ENCODE assay signal across 8 cellular contexts in the genomic region with DNA sequence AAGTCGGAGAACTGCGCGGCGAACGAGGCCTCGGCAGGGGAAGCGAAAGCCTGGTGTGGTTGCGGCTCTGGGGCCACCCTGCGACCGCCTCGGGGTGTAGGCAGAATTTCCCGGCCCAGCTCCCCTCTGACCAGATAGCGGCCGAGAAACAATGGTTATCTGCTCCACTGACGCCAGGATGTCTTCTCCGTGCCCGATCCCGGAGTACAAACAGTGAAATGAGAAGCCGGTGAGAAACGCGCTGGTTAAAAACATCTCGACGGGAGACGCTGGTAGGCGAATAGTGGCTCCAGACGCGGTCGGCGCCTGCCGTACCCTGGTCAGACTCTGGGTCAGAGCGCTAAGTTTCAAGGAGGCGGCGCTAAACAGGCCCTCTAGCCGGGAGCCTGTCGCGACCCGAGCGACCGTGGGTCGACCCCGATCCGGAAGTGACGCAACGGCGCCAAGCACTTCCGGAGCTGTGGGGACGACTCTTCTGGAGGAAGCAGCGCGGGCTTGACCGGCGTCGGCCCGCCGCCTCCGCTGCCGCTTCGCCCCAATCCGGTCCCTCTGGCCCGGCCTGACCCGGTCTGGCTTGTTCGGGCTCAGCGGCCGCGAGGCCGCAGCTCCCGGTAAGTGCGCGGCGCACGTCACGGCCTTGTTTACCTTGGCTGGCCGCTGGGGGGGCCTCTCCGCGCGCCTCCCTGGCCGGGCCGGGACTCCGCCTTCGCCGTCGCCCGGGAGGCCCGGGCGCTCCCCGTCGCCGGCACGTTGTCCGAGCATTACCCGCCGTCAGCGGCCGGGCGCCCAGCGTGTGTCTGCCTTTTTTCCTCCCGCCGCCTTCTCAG. TPM values are rescaled to one million over a fixed set of nuclear protein-coding genes. Genes with fewer than 3 reads are reported as not detected.
A peak's percentile ranks its signal among the peaks of the same experiment; 100 is the strongest.
DNase-seq lines count a peak whose midpoint lies in the region; ATAC-seq and TF ChIP-seq lines count a peak whose summit lies in the region.

TSS of gene ARIH2 (plus strand) at position 455 of the 827 bp plus-strand sequence. CDS start 8,717 bp downstream, outside the sequence.

- H3K36me3 ChIP-seq in HUES64 (ENCODE audit: insufficient read depth, low read length) (peaks cover 21% of the 10 kb centered on the region), Panc1 (ENCODE audit: control insufficient read depth, insufficient read depth, low read length) (peaks cover 6% of the 10 kb centered on the region), esophagus muscularis mucosa (peaks cover under 1 to 21% (median 6%) of the 10 kb centered on the region in 4 donors)

- H3K27me3 ChIP-seq in HUES64 (ENCODE audit: insufficient read depth, low read length) (no peaks in the 10 kb centered on the region), Panc1 (ENCODE audit: control insufficient read depth, insufficient read depth, low read length) (no peaks in the 10 kb centered on the region), esophagus muscularis mucosa (no peaks in the 10 kb centered on the region)

- BruUV-seq in Panc1 (replicated peaks; lab: Mats Ljungman, UMichigan): TSS peak; percentile 99

- WGBS in HUES64: under 1% methylated on average over 97 of the region's 97 CpGs
- WGBS in esophagus muscularis mucosa: under 1% methylated on average over 39 of the region's 97 CpGs

- no peak for TF ChIP-seq EP300 in esophagus muscularis mucosa (IDR thresholded peaks at IDR 0.05)

- peak; percentile 71 for TF ChIP-seq POLR2A in esophagus muscularis mucosa (IDR thresholded peaks at IDR 0.05; ENCODE audit: low read depth)

- intact Hi-C loops in Panc1 (cut with micrococcal nuclease; ENCODE audit: unreplicated experiment): no loop called here
- intact Hi-C loops in esophagus muscularis mucosa (cut with DNase I): loop anchor here (2.0 to 5.0 kb wide), 2 partner anchors 20 to 71 kb away; partner anchors contain the start of genes PRKAR2A and SLC25A20

- peak within 1 kb of the TSS; percentile 95 for H3K4me3 Mint-ChIP-seq in stimulated activated effector memory CD8-positive, alpha-beta T cell treated with anti-CD3 and anti-CD28 coated beads, Interleukin-12 subunit alpha, Interleukin-12 subunit beta, amount 100 ng/mL, for 72 hours

- POLR2A ChIA-PET in Panc1 (lab: Charles Lee): interaction anchor here (0.6 kb wide), 1 partner anchor 73 kb away, joined by 6 read pairs; no protein-coding TSS in a partner anchor

- ATAC-seq in GM21447 (IDR thresholded peaks at IDR 0.05; ENCODE audit: unreplicated experiment) (peak; percentile 76), Panc1 (peak; percentile 97)
- ATAC-seq in stimulated activated effector memory CD8-positive, alpha-beta T cell treated with anti-CD3 and anti-CD28 coated beads, Interleukin-12 subunit alpha, Interleukin-12 subunit beta, amount 100 ng/mL, for 72 hours: peak; percentile 89

- H3K27ac ChIP-seq in HUES64 (ENCODE audit: low read depth, low read length) (peak within 1 kb of the TSS; percentile 94), Panc1 (ENCODE audit: low read length) (peak within 1 kb of the TSS; percentile 75), esophagus muscularis mucosa (replicated peaks in 1 of 4) (peak within 1 kb of the TSS; percentile 88 to 98 (median 94))

- H3K9me3 ChIP-seq in HUES64 (ENCODE audit: insufficient read depth, low read depth, low read length) (no peaks in the 10 kb centered on the region), Panc1 (ENCODE audit: control insufficient read depth, insufficient read depth, low read depth, low read length) (no peaks in the 10 kb centered on the region), esophagus muscularis mucosa (no peaks in the 10 kb centered on the region)

- H3K4me1 ChIP-seq in HUES64 (ENCODE audit: insufficient read depth, low read length) (no peaks in the 10 kb centered on the region; the same call in 1 of the 2 replicates), Panc1 (ENCODE audit: control insufficient read depth, insufficient read depth, low read length) (no peaks in the 10 kb centered on the region; the same call in 1 of the 2 replicates), esophagus muscularis mucosa (peaks cover 27 to 43% (median 38%) of the 10 kb centered on the region in 4 donors)

- H3K4me1 Mint-ChIP-seq in stimulated activated effector memory CD8-positive, alpha-beta T cell treated with anti-CD3 and anti-CD28 coated beads, Interleukin-12 subunit alpha, Interleukin-12 subunit beta, amount 100 ng/mL, for 72 hours: peaks cover 24% of the 10 kb centered on the region

- CTCF ChIA-PET in Panc1 (lab: Charles Lee): interaction anchor here (0.6 kb wide), 1 partner anchor 232 kb away, joined by 3 read pairs; no protein-coding TSS in a partner anchor

- no peaks in the 10 kb centered on the region for H3K9me3 Mint-ChIP-seq in stimulated activated effector memory CD8-positive, alpha-beta T cell treated with anti-CD3 and anti-CD28 coated beads, Interleukin-12 subunit alpha, Interleukin-12 subunit beta, amount 100 ng/mL, for 72 hours

- in situ Hi-C loops in Panc1 (cut with HindIII; ENCODE audit: low pct_unique_long_range_greater_than_20kb, low sequenced_read_pairs): no loop called here

- peak within 1 kb of the TSS; percentile 84 for H3K9ac ChIP-seq in HUES64 (ENCODE audit: low read depth, low read length)

- peaks cover 58% of the 10 kb centered on the region for H3K36me3 Mint-ChIP-seq in stimulated activated effector memory CD8-positive, alpha-beta T cell treated with anti-CD3 and anti-CD28 coated beads, Interleukin-12 subunit alpha, Interleukin-12 subunit beta, amount 100 ng/mL, for 72 hours

- TF ChIP-seq CTCF in Panc1 (IDR thresholded peaks at IDR 0.05) (no peak), esophagus muscularis mucosa (IDR thresholded peaks at IDR 0.05) (peak in 1 of 3 experiments; percentile 14)

- DNase-seq in DMS153 (lab: John Stamatoyannopoulos, UW) (peak; percentile 51), Panc1 (ENCODE audit: low read depth, low spot score) (peak; percentile 63), esophagus muscularis mucosa (ENCODE audit: extremely low spot score) (peak; percentile 97), myocyte (ENCODE audit: low read depth) (peak; percentile 95)
- peak; percentile 92 to 94 for DNase-seq in activated T-cell treated with anti-CD3 and anti-CD28 coated beads, Interleukin-2, amount 50 U/mL, for 48 hours
- DNase-seq in stimulated activated effector memory CD8-positive, alpha-beta T cell treated with anti-CD3 and anti-CD28 coated beads, Interleukin-12 subunit alpha, Interleukin-12 subunit beta, amount 100 ng/mL, for 72 hours (ENCODE audit: low spot score in 2 of 2): peak; percentile 81 to 94

- peak within 1 kb of the TSS; percentile 99 for H3K27ac Mint-ChIP-seq in stimulated activated effector memory CD8-positive, alpha-beta T cell treated with anti-CD3 and anti-CD28 coated beads, Interleukin-12 subunit alpha, Interleukin-12 subunit beta, amount 100 ng/mL, for 72 hours

- H3K4me3 ChIP-seq in HUES64 (ENCODE audit: low read length): peak within 1 kb of the TSS; percentile 81
- peak within 1 kb of the TSS; percentile 71 to 82 for H3K4me3 ChIP-seq in Panc1 (ENCODE audit: low read depth in 2 of 2, low read length in 2 of 2)
- peak within 1 kb of the TSS; percentile 76 to 89 (median 82) for H3K4me3 ChIP-seq in esophagus muscularis mucosa

RNA-seq across cellular contexts. Expression of gene ARIH2, which starts in this region (rescaled TPM):
- 74.7 TPM for polyA plus RNA-seq in HUES64 (2013, experiment 1 of 2)
- 63.8 TPM for polyA plus RNA-seq in HUES64 (2013, experiment 2 of 2)
- total RNA-seq in Panc1 (2021; ENCODE audit: unreplicated experiment) (77.0 TPM), esophagus muscularis mucosa (100 to 1,000 TPM in 1 of 4 donors, 10 to 100 TPM in 3; 78.9 to 109 (median 97.5) TPM), myocyte (87.2 and 88.5 TPM in 2 replicates)
- polyA plus RNA-seq in Panc1 (2012; ENCODE audit: insufficient read length): 60.7 TPM
- 76.8 TPM for polyA plus RNA-seq in myocyte (2012)

Comparison
In these comparisons a context has a peak if more than half of its experiments do, and no peak if none do; other contexts are left out.
1. Peak in every context shown above with its lines: DNase-seq, ATAC-seq, H3K4me3 ChIP-seq and H3K27ac ChIP-seq.